Comparison of ENCODE assay signal across 8 cellular contexts in genomic region chr20:219290-220115, GRCh38. TPM values are rescaled to one million over a fixed set of nuclear protein-coding genes. Genes with fewer than 3 reads are reported as not detected.
DNase-seq lines count a peak whose midpoint lies in the region; ATAC-seq and TF ChIP-seq lines count a peak whose summit lies in the region.

No MANE protein-coding gene starts in this region.

- H3K4me3 ChIP-seq in Caco-2 (ENCODE audit: low read depth, low read length) = no peak overlapping the region

- intact Hi-C loops in Caco-2 (cut with micrococcal nuclease; ENCODE audit: unreplicated experiment) (loop anchor here (5.0 kb wide), 1 partner anchor 48 kb away; no protein-coding TSS in a partner anchor), natural killer cell (cut with micrococcal nuclease) (no loop called here)

- ATAC-seq in GM21825 (IDR thresholded peaks at IDR 0.05; ENCODE audit: unreplicated experiment) (no peak), natural killer cell (no peak), GM18873 (IDR thresholded peaks at IDR 0.05; ENCODE audit: low FRiP score, unreplicated experiment) (no peak), HG03378 (IDR thresholded peaks at IDR 0.05; ENCODE audit: unreplicated experiment) (no peak)

- POLR2A ChIA-PET in Caco-2 (lab: Charles Lee) = no interaction called here

- no peaks in the 10 kb centered on the region for H3K36me3 ChIP-seq in Caco-2 (ENCODE audit: control insufficient read depth, insufficient read depth, low read length)

- H3K9me3 ChIP-seq in Caco-2 = no peaks in the 10 kb centered on the region

- H3K27ac Mint-ChIP-seq in Caco-2 (ENCODE audit: unreplicated experiment) (no peak overlapping the region), natural killer cell (no peak overlapping the region)

- peak; percentile 57 to 58 for TF ChIP-seq CTCF in Caco-2 (IDR thresholded peaks at IDR 0.05; ENCODE audit: insufficient read depth in 1 of 2, low read depth in 1 of 2, low read length in 1 of 2, severe bottlenecking in 1 of 2, unreplicated experiment in 1 of 2)
- TF ChIP-seq CTCF in natural killer cell (IDR thresholded peaks at IDR 0.05) = no peak

- H3K36me3 Mint-ChIP-seq in Caco-2 (ENCODE audit: insufficient read depth, unreplicated experiment) (no peaks in the 10 kb centered on the region), natural killer cell (no peaks in the 10 kb centered on the region)

- H3K27me3 Mint-ChIP-seq in Caco-2 (ENCODE audit: insufficient read depth, unreplicated experiment) = peaks cover 5% of the 10 kb centered on the region
- H3K27me3 Mint-ChIP-seq in natural killer cell (ENCODE audit: low read depth in 2 of 2) = peaks cover 36 to 71% of the 10 kb centered on the region in 2 donors

- H3K4me1 Mint-ChIP-seq in Caco-2 (ENCODE audit: low read depth, unreplicated experiment) (no peaks in the 10 kb centered on the region), natural killer cell (no peaks in the 10 kb centered on the region)

- no peaks in the 10 kb centered on the region for H3K27me3 ChIP-seq in Caco-2 (replicated peaks; ENCODE audit: control insufficient read depth, insufficient read depth, low read length)

- H3K9me3 Mint-ChIP-seq in Caco-2 (ENCODE audit: unreplicated experiment) (no peaks in the 10 kb centered on the region), natural killer cell (no peaks in the 10 kb centered on the region)

- BruUV-seq in Caco-2 (replicated peaks; lab: Mats Ljungman, UMichigan) = no TSS peak

- H3K4me1 ChIP-seq in Caco-2 = no peaks in the 10 kb centered on the region

- no peak overlapping the region for H3K4me3 Mint-ChIP-seq in Caco-2 (ENCODE audit: unreplicated experiment)
- H3K4me3 Mint-ChIP-seq in natural killer cell = no peak overlapping the region

- peak in 1 of 2 experiments; percentile 54 for DNase-seq in Caco-2
- peak; percentile 15 for DNase-seq in HT1080 (ENCODE audit: low read depth)
- DNase-seq in SK-N-DZ (ENCODE audit: low spot score) = peak; percentile 21
- DNase-seq in inferior parietal cortex (ENCODE audit: extremely low spot score) = peak; percentile 17
- DNase-seq in natural killer cell = no peak

- CTCF ChIA-PET in Caco-2 (lab: Charles Lee) = interaction anchor here (1.4 kb wide), 1 partner anchor 47 kb away, joined by 5 read pairs; no protein-coding TSS in a partner anchor

RNA-seq across cellular contexts. Expression of gene DEFB129, which starts 7.6 kb away (rescaled TPM):
- total RNA-seq in Caco-2 (2022) (not detected in 2 replicates), natural killer cell (not detected)
- total RNA-seq in HT1080 (2014; rRNA removed; shearing (Covaris generic)) = not detected in 2 replicates
- polyA plus RNA-seq in HT1080 (2015; cell fraction: cytosol; rRNA removed) = not detected in 2 replicates
- polyA plus RNA-seq in HT1080 (2015; cell fraction: nucleus; rRNA removed) = not detected in 2 replicates
- polyA plus RNA-seq in SK-N-DZ (2014; cell fraction: cytosol; rRNA removed) = not detected in 2 replicates
- polyA plus RNA-seq in SK-N-DZ (2014; cell fraction: nucleus; rRNA removed) = not detected in 2 replicates

RNA-seq across cellular contexts. Expression of gene DEFB128, which starts 30.0 kb away (rescaled TPM):
- total RNA-seq in Caco-2 (2022) (not detected in 2 replicates), natural killer cell (not detected)
- not detected in 2 replicates for total RNA-seq in HT1080 (2014; rRNA removed; shearing (Covaris generic))
- polyA plus RNA-seq in HT1080 (2015; cell fraction: cytosol; rRNA removed) = not detected in 2 replicates
- not detected in 2 replicates for polyA plus RNA-seq in HT1080 (2015; cell fraction: nucleus; rRNA removed)
- polyA plus RNA-seq in SK-N-DZ (2014; cell fraction: cytosol; rRNA removed) = not detected in 2 replicates
- polyA plus RNA-seq in SK-N-DZ (2014; cell fraction: nucleus; rRNA removed) = not detected in 2 replicates

RNA-seq across cellular contexts. Expression of gene DEFB132, which starts 38.0 kb away (rescaled TPM):
- total RNA-seq in Caco-2 (2022) = not detected in 2 replicates
- total RNA-seq in HT1080 (2014; rRNA removed; shearing (Covaris generic)) = not detected in 2 replicates
- polyA plus RNA-seq in HT1080 (2015; cell fraction: cytosol; rRNA removed) = not detected in 2 replicates
- polyA plus RNA-seq in HT1080 (2015; cell fraction: nucleus; rRNA removed) = not detected in 2 replicates
- not detected in 2 replicates for polyA plus RNA-seq in SK-N-DZ (2014; cell fraction: cytosol; rRNA removed)
- not detected in 2 replicates for polyA plus RNA-seq in SK-N-DZ (2014; cell fraction: nucleus; rRNA removed)
- total RNA-seq in natural killer cell = not detected
